Comparison of ENCODE assay signal across 25 cellular contexts in the genomic region with DNA sequence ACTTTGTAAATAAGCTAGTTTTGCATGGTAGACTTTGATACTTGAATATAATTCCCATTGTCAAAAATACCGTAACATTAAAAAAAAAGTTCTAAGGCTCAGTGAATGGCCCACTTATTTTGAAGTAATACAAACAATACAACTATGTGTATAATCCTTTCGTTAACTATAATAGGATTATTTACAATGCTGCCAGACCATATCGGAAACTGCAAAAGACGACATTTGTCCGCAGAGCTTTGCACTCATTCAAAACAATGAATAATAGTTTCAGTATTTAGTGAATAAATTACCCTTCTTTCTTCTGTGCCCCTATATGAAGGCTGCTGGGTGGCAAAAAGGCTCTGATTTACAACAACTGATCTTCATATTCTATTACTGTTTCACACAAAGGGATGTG.
"Had no signal": no experiment of that assay in that cellular context is flagged by ENCODE, and none has a peak within 500 bp of the region (broad histone marks: within the 10 kb centered on the region; RNA-seq: fewer than 3 reads in every experiment).

No MANE protein-coding gene starts in this region.

- H3K36me3 ChIP-seq: SJSA1 had no signal

- DNase-seq: activated CD4-positive, alpha-beta T cell treated with anti-CD3 and anti-CD28 coated beads for 48 hours; activated CD4-positive, alpha-beta T cell treated with anti-CD3 and anti-CD28 coated beads, Interleukin-2, amount 50 U/mL, for 4 hours; activated CD4-positive, CD25-positive, alpha-beta regulatory T cell treated with anti-CD3 and anti-CD28 coated beads, Interleukin-2, amount 50 U/mL, for 72 hours; activated CD8-positive, alpha-beta memory T cell treated with anti-CD3 and anti-CD28 coated beads, Interleukin-2, amount 50 U/mL, for 48 hours; activated CD8-positive, alpha-beta T cell treated with anti-CD3 and anti-CD28 coated beads, Interleukin-2, amount 10 ng/mL, durations not matched to agents 7 days and 5 days; activated effector memory CD4-positive, alpha-beta T cell treated with Interleukin-2 at 50 U/mL for 16 hours; activated naive CD4-positive, alpha-beta T cell; activated T-cell treated with anti-CD3 and anti-CD28 coated beads, Interleukin-2, amount 50 U/mL, for 24 hours; aorta; NCI-H1105; NCI-H1436; NCI-H1694 treated with DMSO at 0.1 percent for 48 hours; NCI-H2029 treated with DMSO at 0.1 percent for 48 hours; NCI-H345; NCI-H510A; NCI-H526 treated with DMSO at 0.1 percent for 48 hours; NK-92 treated with Interleukin-12 subunit alpha and Interleukin-12 subunit beta, amount 100 ng/mL, for 24 hours; Peyer's patch; SHP77; T-helper 9 cell had no signal

- H3K27ac ChIP-seq: KMS-11, Peyer's patch, RWPE1, SJSA1 had no signal

- H3K4me1 ChIP-seq: Peyer's patch, SJSA1 had no signal

- H3K27me3 ChIP-seq: Peyer's patch, SJSA1 had no signal

- H3K9me3 ChIP-seq: Peyer's patch, SJSA1 had no signal

- H3K4me3 ChIP-seq: Peyer's patch, SJSA1 had no signal

- ATAC-seq: activated CD8-positive, alpha-beta T cell treated with anti-CD3 and anti-CD28 coated beads, Interleukin-2, amount 10 ng/mL, durations not matched to agents 7 days and 5 days; WTC11 had no signal

- FAIRE-seq: bronchial epithelial cell had no signal
